Comparison of ENCODE assay signal across 33 cellular contexts in the genomic region with DNA sequence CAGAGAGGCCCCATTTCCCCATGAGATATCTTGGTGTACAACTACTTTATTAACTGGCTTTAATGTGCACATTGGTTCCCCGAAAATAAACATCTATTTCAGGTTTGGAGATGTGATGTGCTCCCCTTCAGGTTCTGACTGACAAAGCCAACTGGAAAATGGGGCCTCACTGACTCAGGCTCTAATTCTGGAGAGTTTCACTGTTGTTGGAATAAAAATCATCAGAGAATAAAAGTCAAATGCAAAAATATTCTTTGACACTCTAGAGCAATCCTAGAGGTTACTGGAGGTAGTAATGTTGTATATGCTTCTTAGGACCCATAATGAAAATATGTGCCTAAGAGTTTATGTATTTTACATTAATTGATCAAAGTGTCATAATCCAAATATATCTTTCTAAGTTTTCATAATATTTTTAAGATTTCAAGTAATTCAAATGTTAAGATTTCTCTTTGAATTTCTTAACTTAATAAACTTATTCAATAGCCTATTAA.
DNase-seq lines count a peak whose midpoint lies in the region; ATAC-seq, FAIRE-seq and TF ChIP-seq lines count a peak whose summit lies in the region.
"Had no signal": no experiment of that assay in that cellular context is flagged by ENCODE, and none has a peak within 500 bp of the region (broad histone marks: within the 10 kb centered on the region; RNA-seq: fewer than 3 reads in every experiment).

No MANE protein-coding gene starts in this region.

- CTCF ChIA-PET in SK-N-SH (lab: Yijun Ruan, JAX) (interaction anchor here (1.3 kb wide), 1 partner anchor 19 kb away, joined by 3 read pairs; no protein-coding TSS in a partner anchor), endothelial cell of umbilical vein (lab: Charles Lee) (no interaction called here)

- POLR2A ChIA-PET in SK-N-SH (lab: Yijun Ruan, JAX) = no interaction called here
- POLR2A ChIA-PET in endothelial cell of umbilical vein (lab: Charles Lee) = no interaction called here

- peaks cover 11% of the 10 kb centered on the region for H3K9me3 Mint-ChIP-seq in mesothelial cell of epicardium
- peaks cover 4% of the 10 kb centered on the region for H3K9me3 Mint-ChIP-seq in type B pancreatic cell
- H3K9me3 Mint-ChIP-seq: activated T-cell treated with anti-CD3 and anti-CD28 coated beads, Interleukin-2, amount 50 U/mL, for 4 hours; nephron; T-helper 1 cell treated with Interleukin-12 subunit alpha and Interleukin-12 subunit beta and Interleukin-4 antibody, amounts not matched to agents 30 μg/mL and 1 μg/mL, for 36 hours had no signal

- H3K36me3 Mint-ChIP-seq in mesothelial cell of epicardium (no peaks in the 10 kb centered on the region), type B pancreatic cell (no peaks in the 10 kb centered on the region)

- WGBS in SK-N-SH (ENCODE audit: low lambda C conversion rate) = 85% methylated on average over 1 of the region's 1 CpG
- WGBS in stomach, 5 donors = 76 to 89% (median 83%) methylated on average over 1 of the region's 1 CpG

- TF ChIP-seq POLR2A in endothelial cell of umbilical vein (IDR thresholded peaks at IDR 0.05; ENCODE audit: low read depth, low read length) = no peak
- TF ChIP-seq POLR2A in stomach (IDR thresholded peaks at IDR 0.05) = no peak

- TF ChIP-seq CTCF in SK-N-SH (IDR thresholded peaks at IDR 0.05) (peak; percentile 40; the same call in 1 of the 2 replicates), endothelial cell of umbilical vein (IDR thresholded peaks at IDR 0.05; ENCODE audit: extremely low read depth in 1 of 2, insufficient read depth in 1 of 2, low read depth in 1 of 2, low read length in 2 of 2) (no peak), mesothelial cell of epicardium (IDR thresholded peaks at IDR 0.05; ENCODE audit: unreplicated experiment) (no peak), type B pancreatic cell (conservative IDR thresholded peaks at IDR 0.05) (peak; percentile 58), stomach (IDR thresholded peaks at IDR 0.05) (no peak)

- H3K4me3 ChIP-seq in SK-N-SH (ENCODE audit: low read depth in 2 of 2, low read length in 1 of 2) (no peak overlapping the region), endothelial cell of umbilical vein (replicated peaks in 1 of 3; ENCODE audit: insufficient read depth in 1 of 3, low read depth in 1 of 3, low read length in 3 of 3) (no peak overlapping the region), stomach (no peak overlapping the region)
- H3K4me3 ChIP-seq: gastrocnemius medialis, left ventricle myocardium inferior, right lobe of liver, upper lobe of right lung had no signal

- H2AFZ ChIP-seq in SK-N-SH (ENCODE audit: low read depth) (no peak overlapping the region), endothelial cell of umbilical vein (ENCODE audit: low read depth, low read length) (peak overlapping the region; percentile 30)
- H2AFZ ChIP-seq: parathyroid adenoma had no signal

- DNase-seq in SK-N-SH (no peak), endothelial cell of umbilical vein (ENCODE audit: low read depth, low spot score) (no peak), mesothelial cell of epicardium (ENCODE audit: low spot score in 2 of 2, unreplicated experiment in 2 of 2) (no peak), type B pancreatic cell (ENCODE audit: extremely low spot score, unreplicated experiment) (no peak), stomach (no peak), SIG-M5 treated with dmso at 0.1 percent for 504 hours (lab: John Stamatoyannopoulos, UW; ENCODE audit: unreplicated experiment) (no peak), midbrain (lab: John Stamatoyannopoulos, UW) (no peak)
- DNase-seq: activated CD4-positive, alpha-beta T cell treated with anti-CD3 and anti-CD28 coated beads for 36 hours; activated CD8-positive, alpha-beta memory T cell treated with anti-CD3 and anti-CD28 coated beads for 24 hours; activated naive CD4-positive, alpha-beta T cell treated with Interleukin-2 at 50 U/mL for 16 hours; activated T-cell treated with anti-CD3 and anti-CD28 coated beads, Interleukin-2, amount 50 U/mL, for 4 hours; gastrocnemius medialis; GF-D8; hippocampal formation; left ventricle myocardium inferior; NCI-H1694; NCI-H2171; NCI-H524; NK-92 treated with Interleukin-12 subunit alpha and Interleukin-12 subunit beta, amount 100 ng/mL, for 24 hours; right lobe of liver; stimulated activated CD8-positive, alpha-beta memory T cell treated with anti-CD3 and anti-CD28 coated beads, Interleukin-4, amount 100 ng/mL, for 48 hours; upper lobe of right lung had no signal

- ATAC-seq in SK-N-SH treated with all-trans-retinoic acid at 6 μM for 48 hours = no peak
- ATAC-seq: activated CD4-positive, alpha-beta T cell treated with anti-CD3 and anti-CD28 coated beads for 36 hours; activated T-cell treated with anti-CD3 and anti-CD28 coated beads, Interleukin-2, amount 50 U/mL, for 4 hours; gastrocnemius medialis; Panc1; right lobe of liver; upper lobe of right lung had no signal

- peaks cover 43% of the 10 kb centered on the region for H3F3A ChIP-seq in SK-N-SH (replicated peaks; ENCODE audit: insufficient read depth)

- H3K9ac ChIP-seq in SK-N-SH = peak overlapping the region; percentile 9; the same call in 1 of the 2 replicates
- H3K9ac ChIP-seq in endothelial cell of umbilical vein (replicated peaks; ENCODE audit: extremely low read depth, insufficient read depth, low read length) = no peak overlapping the region
- H3K9ac ChIP-seq: parathyroid adenoma had no signal

- peaks cover 48% of the 10 kb centered on the region for H3K4me1 Mint-ChIP-seq in mesothelial cell of epicardium
- peaks cover 23% of the 10 kb centered on the region for H3K4me1 Mint-ChIP-seq in type B pancreatic cell (ENCODE audit: unreplicated experiment)
- H3K4me1 Mint-ChIP-seq: activated CD4-positive, alpha-beta T cell treated with anti-CD3 and anti-CD28 coated beads for 36 hours; B cell had no signal

- H4K20me1 ChIP-seq in SK-N-SH (ENCODE audit: insufficient read depth) = no peaks in the 10 kb centered on the region
- no peaks in the 10 kb centered on the region for H4K20me1 ChIP-seq in endothelial cell of umbilical vein (replicated peaks; ENCODE audit: control insufficient read depth, extremely low read depth, insufficient read depth, low read length)

- H3K4me3 Mint-ChIP-seq in mesothelial cell of epicardium = no peak overlapping the region
- H3K4me3 Mint-ChIP-seq in type B pancreatic cell = no peak overlapping the region
- H3K4me3 Mint-ChIP-seq: activated CD4-positive, alpha-beta T cell treated with anti-CD3 and anti-CD28 coated beads for 36 hours; activated T-cell treated with anti-CD3 and anti-CD28 coated beads, Interleukin-2, amount 50 U/mL, for 4 hours; B cell; dendritic cell treated with granulocyte-macrophage colony-stimulating factor and Interleukin-4, amounts not matched to agents 40 ng/mL and 50 ng/mL, for 4 days; nephron; T-helper 1 cell treated with Interleukin-12 subunit alpha and Interleukin-12 subunit beta and Interleukin-4 antibody, amounts not matched to agents 30 μg/mL and 1 μg/mL, for 36 hours had no signal

- TF ChIP-seq RAD21 in SK-N-SH (IDR thresholded peaks at IDR 0.05; ENCODE audit: low read length) = no peak

- no peaks in the 10 kb centered on the region for H3K9me3 ChIP-seq in SK-N-SH
- H3K9me3 ChIP-seq in endothelial cell of umbilical vein (replicated peaks; ENCODE audit: control insufficient read depth, insufficient read depth, low read length) = no peaks in the 10 kb centered on the region
- no peaks in the 10 kb centered on the region for H3K9me3 ChIP-seq in stomach
- H3K9me3 ChIP-seq: gastrocnemius medialis, left ventricle myocardium inferior, right lobe of liver, upper lobe of right lung had no signal

- dilution Hi-C loops in endothelial cell of umbilical vein (cut with MboI; ENCODE audit: extremely low pct_ligation_motif_present, low sequenced_read_pairs) = no loop called here

- no peaks in the 10 kb centered on the region for H3K27me3 Mint-ChIP-seq in mesothelial cell of epicardium (ENCODE audit: low read depth)
- no peaks in the 10 kb centered on the region for H3K27me3 Mint-ChIP-seq in type B pancreatic cell
- H3K27me3 Mint-ChIP-seq: activated CD4-positive, alpha-beta T cell treated with anti-CD3 and anti-CD28 coated beads for 36 hours; B cell; dendritic cell treated with granulocyte-macrophage colony-stimulating factor and Interleukin-4, amounts not matched to agents 40 ng/mL and 50 ng/mL, for 4 days had no signal

- TF ChIP-seq EP300 in SK-N-SH (IDR thresholded peaks at IDR 0.05; ENCODE audit: borderline replicate concordance in 1 of 2, low read depth in 1 of 2, low read length in 1 of 2) (no peak), stomach (IDR thresholded peaks at IDR 0.05) (no peak)

- H3K27me3 ChIP-seq in SK-N-SH (ENCODE audit: insufficient read depth) = no peaks in the 10 kb centered on the region
- no peaks in the 10 kb centered on the region for H3K27me3 ChIP-seq in endothelial cell of umbilical vein (ENCODE audit: control insufficient read depth in 2 of 2, insufficient read depth in 2 of 2, low read length in 2 of 2)
- no peaks in the 10 kb centered on the region for H3K27me3 ChIP-seq in stomach
- H3K27me3 ChIP-seq: gastrocnemius medialis, right lobe of liver, upper lobe of right lung had no signal

- H3K79me2 ChIP-seq in SK-N-SH (ENCODE audit: insufficient read depth) (no peaks in the 10 kb centered on the region), endothelial cell of umbilical vein (ENCODE audit: control insufficient read depth, insufficient read depth, low read length) (no peaks in the 10 kb centered on the region)
- H3K79me2 ChIP-seq: parathyroid adenoma had no signal

- no peak for FAIRE-seq in endothelial cell of umbilical vein (lab: Jason Lieb, UNC)
- FAIRE-seq: bronchial epithelial cell, GM18507, H1 had no signal

- H3K9me2 ChIP-seq in SK-N-SH = no peaks in the 10 kb centered on the region

- intact Hi-C loops in endothelial cell of umbilical vein (cut with micrococcal nuclease) = no loop called here
- intact Hi-C loops in stomach (cut with DNase I; ENCODE audit: low total_unique reads) = no loop called here

- no peaks in the 10 kb centered on the region for H3K9me1 ChIP-seq in endothelial cell of umbilical vein (replicated peaks; ENCODE audit: control insufficient read depth, extremely low read depth, insufficient read depth, low read length)

- no peak overlapping the region for H3K4me2 ChIP-seq in SK-N-SH
- H3K4me2 ChIP-seq in endothelial cell of umbilical vein (ENCODE audit: insufficient read depth, low read length) = no peak overlapping the region

- peak overlapping the region in 1 of 2 experiments; percentile 61; a peak in 2 of 4 replicates for H3K27ac ChIP-seq in SK-N-SH (ENCODE audit: low read depth in 2 of 2, low read length in 1 of 2)
- no peak overlapping the region for H3K27ac ChIP-seq in endothelial cell of umbilical vein (ENCODE audit: insufficient read depth, low read depth, low read length)
- H3K27ac ChIP-seq in stomach = no peak overlapping the region
- H3K27ac ChIP-seq: 22Rv1, gastrocnemius medialis, left ventricle myocardium inferior, parathyroid adenoma, right lobe of liver, upper lobe of right lung had no signal

- no peaks in the 10 kb centered on the region for H3K36me3 ChIP-seq in SK-N-SH (replicated peaks in 1 of 2; ENCODE audit: control insufficient read depth in 1 of 2, insufficient read depth in 2 of 2, low read length in 1 of 2)
- H3K36me3 ChIP-seq in endothelial cell of umbilical vein (ENCODE audit: control insufficient read depth in 2 of 2, extremely low read depth in 1 of 2, insufficient read depth in 2 of 2, low read length in 2 of 2) = no peaks in the 10 kb centered on the region
- H3K36me3 ChIP-seq in stomach = no peaks in the 10 kb centered on the region
- H3K36me3 ChIP-seq: gastrocnemius medialis, left ventricle myocardium inferior, right lobe of liver, upper lobe of right lung had no signal

- H3K27ac Mint-ChIP-seq in mesothelial cell of epicardium (peak overlapping the region; percentile 47), type B pancreatic cell (no peak overlapping the region)
- H3K27ac Mint-ChIP-seq: activated CD4-positive, alpha-beta T cell treated with anti-CD3 and anti-CD28 coated beads for 36 hours; B cell; dendritic cell treated with granulocyte-macrophage colony-stimulating factor and Interleukin-4, amounts not matched to agents 40 ng/mL and 50 ng/mL, for 4 days; T-helper 1 cell treated with Interleukin-12 subunit alpha and Interleukin-12 subunit beta and Interleukin-4 antibody, amounts not matched to agents 30 μg/mL and 1 μg/mL, for 36 hours had no signal

- BruUV-seq in endothelial cell of umbilical vein (replicated peaks; lab: Mats Ljungman, UMichigan) = no TSS peak

- H3K4me1 ChIP-seq in SK-N-SH (ENCODE audit: control insufficient read depth in 1 of 2, insufficient read depth in 2 of 2, low read depth in 1 of 2, low read length in 1 of 2) (peaks cover 12 to 33% of the 10 kb centered on the region in 2 experiments; a peak in 2 of 4 replicates), endothelial cell of umbilical vein (ENCODE audit: control insufficient read depth, extremely low read depth, insufficient read depth, low read length) (peaks cover 26% of the 10 kb centered on the region), stomach (peaks cover 0 to 26% (median 9%) of the 10 kb centered on the region in 4 donors)
- H3K4me1 ChIP-seq: parathyroid adenoma, right lobe of liver, upper lobe of right lung had no signal

Comparison
In these comparisons a context has a peak if more than half of its experiments do, and no peak if none do; other contexts are left out.
1. CTCF ChIP-seq: peak in SK-N-SH (single experiment) and type B pancreatic cell (single experiment); none in endothelial cell of umbilical vein (0 of 2), mesothelial cell of epicardium (single experiment) and stomach (0 of 7).